ENCODE assay signal across 1 cellular context in genomic region chr19:6393074-6393981, GRCh38.
TF ChIP-seq lines count a peak whose summit lies in the region.

Gene GTF2F1 (minus strand): TSS chr19:6393164. CDS start chr19:6392995, 169 bp downstream.

TF ChIP-seq in K562, 482 proteins besides CTCF, POLR2A, EP300 and RAD21 (continued from another document and continues in another):
- no peak for TF ChIP-seq FOXP4 (CRISPR knock-in tag; IDR thresholded peaks at IDR 0.05; ENCODE audit: borderline replicate concordance)
- peak; percentile 45; the same call in 1 of the 2 replicates for TF ChIP-seq AFF4 (CRISPR knock-in tag; IDR thresholded peaks at IDR 0.05)
- TF ChIP-seq MEF2A (IDR thresholded peaks at IDR 0.05; ENCODE audit: control insufficient read depth, low read depth, low read length) = no peak
- peak; percentile 93 for TF ChIP-seq CREM (IDR thresholded peaks at IDR 0.05; ENCODE audit: low read depth)
- TF ChIP-seq THRAP3 (IDR thresholded peaks at IDR 0.05; ENCODE audit: borderline replicate concordance) = no peak
- TF ChIP-seq KLF1 (tag; IDR thresholded peaks at IDR 0.05) = 0 out of 2 replicates have a peak, but pooled peaks have one; percentile 28
- no peak for TF ChIP-seq HNRNPK (IDR thresholded peaks at IDR 0.05; ENCODE audit: low read depth, low read length, poor library complexity, severe bottlenecking)
- TF ChIP-seq MTA2 (IDR thresholded peaks at IDR 0.05; ENCODE audit: low read depth) = peak; percentile 57
- TF ChIP-seq RCOR1 (IDR thresholded peaks at IDR 0.05; ENCODE audit: borderline replicate concordance in 1 of 2, low read depth in 2 of 2, low read length in 2 of 2) = no peak
- no peak for TF ChIP-seq U2AF2 (optimal IDR thresholded peaks at IDR 0.05; ENCODE audit: low read depth, low read length)
- TF ChIP-seq ASH1L (IDR thresholded peaks at IDR 0.05; ENCODE audit: borderline replicate concordance, low read depth, partially characterized antibody) = no peak
- TF ChIP-seq ZNF146 (CRISPR knock-in tag; IDR thresholded peaks at IDR 0.05; ENCODE audit: unreplicated experiment) = no peak
- no peak for TF ChIP-seq ZBTB33 (CRISPR knock-in tag; IDR thresholded peaks at IDR 0.05)
- no peak for TF ChIP-seq UBTF (IDR thresholded peaks at IDR 0.05; ENCODE audit: borderline replicate concordance in 1 of 2, low read depth in 2 of 2, low read length in 2 of 2)
- no peak for TF ChIP-seq IRF9 (tag; IDR thresholded peaks at IDR 0.05)
- no peak for TF ChIP-seq ARID1B (IDR thresholded peaks at IDR 0.05)
- TF ChIP-seq ZZZ3 (IDR thresholded peaks at IDR 0.05) = no peak
- TF ChIP-seq ZFP1 (CRISPR knock-in tag; IDR thresholded peaks at IDR 0.05) = no peak
- no peak for TF ChIP-seq KLF16 (IDR thresholded peaks at IDR 0.05)
- no peak for TF ChIP-seq CHD1 (IDR thresholded peaks at IDR 0.05; ENCODE audit: low read length)
- no peak for TF ChIP-seq ELK3 (CRISPR knock-in tag; IDR thresholded peaks at IDR 0.05)
- no peak for TF ChIP-seq NFYB (IDR thresholded peaks at IDR 0.05; ENCODE audit: extremely low read depth, insufficient read length)
- no peak for TF ChIP-seq TAL1 (IDR thresholded peaks at IDR 0.05)
- TF ChIP-seq FOS (IDR thresholded peaks at IDR 0.05; ENCODE audit: extremely low read depth, insufficient read length) = no peak
- TF ChIP-seq MTA3 (IDR thresholded peaks at IDR 0.05; ENCODE audit: borderline replicate concordance) = peak; percentile 29; the same call in 1 of the 2 replicates
- no peak for TF ChIP-seq CHCHD3 (CRISPR knock-in tag; IDR thresholded peaks at IDR 0.05)
- no peak for TF ChIP-seq ZNF778 (CRISPR knock-in tag; IDR thresholded peaks at IDR 0.05)
- peak in 2 of 3 experiments; percentile 29 to 80; a peak in 3 of 6 replicates for TF ChIP-seq ZBTB11 (CRISPR knock-in tag; IDR thresholded peaks at IDR 0.05)
- TF ChIP-seq FOXJ2 (tag; IDR thresholded peaks at IDR 0.05) = peak; percentile 39; the same call in 1 of the 2 replicates
- TF ChIP-seq BRF2 (IDR thresholded peaks at IDR 0.05; ENCODE audit: borderline replicate concordance, insufficient read depth, insufficient read length) = no peak
- TF ChIP-seq REST (CRISPR knock-in tag; IDR thresholded peaks at IDR 0.05; ENCODE audit: low read depth) = peak; percentile 46; the same call in 1 of the 2 replicates
- no peak for TF ChIP-seq MCM3 (IDR thresholded peaks at IDR 0.05)
- no peak for TF ChIP-seq ZNF282 (CRISPR knock-in tag; IDR thresholded peaks at IDR 0.05)
- no peak for TF ChIP-seq GTF2B (IDR thresholded peaks at IDR 0.05; ENCODE audit: extremely low read depth, insufficient read length)
- TF ChIP-seq CBX8 (IDR thresholded peaks at IDR 0.05; ENCODE audit: borderline replicate concordance, extremely low read depth, low read depth, low read length, poor library complexity, severe bottlenecking) = no peak
- no peak for TF ChIP-seq NFRKB (IDR thresholded peaks at IDR 0.05; ENCODE audit: low read depth)
